In genomic region chr15:62854420-62855084, GRCh38 we compare ENCODE assay signal across 20 cellular contexts.
"Had no signal": no experiment of that assay in that cellular context is flagged by ENCODE, and none has a peak within 500 bp of the region (broad histone marks: within the 10 kb centered on the region; RNA-seq: fewer than 3 reads in every experiment).

No MANE protein-coding gene starts in this region.

- H3K79me2 ChIP-seq: hepatocyte had no signal

- ATAC-seq: left colon; left ventricle myocardium superior; sciatic nerve; stimulated activated naive B cell treated with anti-CD40 and anti-IgM and Interleukin-4, amounts not matched to agents 10 μg/mL and 1 μg/mL and 100 μg/mL, for 72 hours had no signal

- H3K36me3 ChIP-seq: pancreas, stomach, thyroid gland, upper lobe of left lung, uterus had no signal

- H3K4me1 ChIP-seq: thyroid gland, upper lobe of left lung, uterus had no signal

- DNase-seq: foreskin melanocyte; head of caudate nucleus; left colon; left ventricle myocardium superior; naive B cell; occipital lobe; pancreas; stimulated activated CD4-positive, alpha-beta T cell treated with anti-CD3 and anti-CD28 coated beads, Interleukin-2, amount 100 ng/mL, for 24 hours; stimulated activated CD4-positive, alpha-beta T cell treated with anti-CD3 and anti-CD28 coated beads, Interleukin-4, amount 100 ng/mL, for 4 hours; stimulated activated naive B cell treated with anti-CD40 and anti-IgM and Interleukin-4, amounts not matched to agents 10 μg/mL and 1 μg/mL and 100 μg/mL, for 72 hours; stomach; substantia nigra; thyroid gland; upper lobe of left lung; uterus had no signal

- H3K27me3 ChIP-seq: hepatocyte, pancreas, stomach, thyroid gland, upper lobe of left lung, uterus had no signal

- H3K4me2 ChIP-seq: hepatocyte had no signal

- H3K4me3 ChIP-seq: hepatocyte, lung, pancreas, skin epidermis, stomach, thyroid gland, upper lobe of left lung, uterus had no signal

- H3K9me3 ChIP-seq: pancreas, stomach, thyroid gland, upper lobe of left lung, uterus had no signal

- H2AFZ ChIP-seq: hepatocyte had no signal

- FAIRE-seq: colon, pancreas had no signal

- H3K27ac ChIP-seq: hepatocyte, pancreas, skin epidermis, stomach, thyroid gland, upper lobe of left lung, uterus had no signal
